Comparison of ENCODE assay signal across 21 cellular contexts in genomic region chr13:20002766-20003165, GRCh38. TPM values are rescaled to one million over a fixed set of nuclear protein-coding genes. Genes with fewer than 3 reads are reported as not detected.
DNase-seq lines count a peak whose midpoint lies in the region; ATAC-seq and TF ChIP-seq lines count a peak whose summit lies in the region.
"Had no signal": no experiment of that assay in that cellular context is flagged by ENCODE, and none has a peak within 500 bp of the region (broad histone marks: within the 10 kb centered on the region; RNA-seq: fewer than 3 reads in every experiment).

No MANE protein-coding gene starts in this region.

- H3K4me3 ChIP-seq in cardiac muscle cell (no peak overlapping the region), right atrium auricular region (no peak overlapping the region), endodermal cell (ENCODE audit: low read length) (peak overlapping the region; percentile 12), transverse colon (no peak overlapping the region)
- H3K4me3 ChIP-seq: dorsolateral prefrontal cortex, mucosa of descending colon, neural progenitor cell had no signal

- H3K4me1 Mint-ChIP-seq in endodermal cell: peaks cover 19% of the 10 kb centered on the region
- H3K4me1 Mint-ChIP-seq: neural progenitor cell had no signal

- no peaks in the 10 kb centered on the region for H3K9me3 ChIP-seq in cardiac muscle cell (ENCODE audit: low read depth)
- no peaks in the 10 kb centered on the region for H3K9me3 ChIP-seq in right atrium auricular region
- H3K9me3 ChIP-seq in endodermal cell (ENCODE audit: control insufficient read depth, low read length): peaks cover 11% of the 10 kb centered on the region
- no peaks in the 10 kb centered on the region for H3K9me3 ChIP-seq in transverse colon
- H3K9me3 ChIP-seq: mucosa of descending colon had no signal

- H3K9ac ChIP-seq in endodermal cell (ENCODE audit: extremely low read depth, low read length, poor library complexity, severe bottlenecking): no peak overlapping the region
- H3K9ac ChIP-seq: neural progenitor cell had no signal

- peaks cover 57% of the 10 kb centered on the region for H3K36me3 Mint-ChIP-seq in endodermal cell (ENCODE audit: low read depth)

- no peak for TF ChIP-seq POLR2A in transverse colon (IDR thresholded peaks at IDR 0.05)

- no peak for DNase-seq in cardiac muscle cell (ENCODE audit: low read depth in 1 of 2, low spot score in 1 of 2)
- no peak for DNase-seq in right atrium auricular region (ENCODE audit: low spot score)
- DNase-seq in SK-N-DZ (ENCODE audit: low spot score): peak; percentile 25
- DNase-seq in endodermal cell: no peak
- no peak for DNase-seq in transverse colon
- DNase-seq: activated CD4-positive, alpha-beta memory T cell treated with anti-CD3 and anti-CD28 coated beads for 36 hours; activated naive CD4-positive, alpha-beta T cell treated with anti-CD3 and anti-CD28 coated beads, Interleukin-2, amount 10 ng/mL, durations not matched to agents 7 days and 5 days; aorta; caudate nucleus; dorsolateral prefrontal cortex; foreskin fibroblast; GF-D8; H7; IMR-90; mucosa of descending colon; NCI-H1436; NCI-H748 treated with DMSO at 0.1 percent for 48 hours; Right ventricle myocardium superior had no signal

- H3K27ac ChIP-seq in cardiac muscle cell (peak overlapping the region; percentile 68), right atrium auricular region (no peak overlapping the region), endodermal cell (ENCODE audit: low read depth, low read length) (no peak overlapping the region), transverse colon (no peak overlapping the region)
- H3K27ac ChIP-seq: neural progenitor cell had no signal

- 82% methylated on average over 3 of the region's 3 CpGs; no CpG with 5 or more reads in 1 of the 2 experiments for WGBS in endodermal cell (ENCODE audit: insufficient coverage in 1 of 2, insufficient read length in 1 of 2), 2 experiments
- 49 to 83% methylated on average over 2 to 3 of the region's 3 CpGs for WGBS in transverse colon (ENCODE audit: low coverage in 1 of 2), 2 donors

- H3K27ac Mint-ChIP-seq in endodermal cell: peak overlapping the region; percentile 30
- H3K27ac Mint-ChIP-seq: activated CD4-positive, alpha-beta memory T cell treated with anti-CD3 and anti-CD28 coated beads for 36 hours; activated naive CD4-positive, alpha-beta T cell treated with anti-CD3 and anti-CD28 coated beads, Interleukin-2, amount 10 ng/mL, durations not matched to agents 7 days and 5 days; neural progenitor cell had no signal

- ATAC-seq in HG03354 (IDR thresholded peaks at IDR 0.05; ENCODE audit: poor library complexity, severe bottlenecking, unreplicated experiment) (no peak), GM19328 (IDR thresholded peaks at IDR 0.05; ENCODE audit: unreplicated experiment) (no peak)
- ATAC-seq: mucosa of descending colon had no signal

- TF ChIP-seq CTCF in cardiac muscle cell (IDR thresholded peaks at IDR 0.05; ENCODE audit: low read depth, low read length) (no peak), right atrium auricular region (IDR thresholded peaks at IDR 0.05) (no peak), endodermal cell (conservative IDR thresholded peaks at IDR 0.05) (no peak), transverse colon (IDR thresholded peaks at IDR 0.05) (no peak)

- intact Hi-C loops in transverse colon (cut with DNase I; ENCODE audit: low total_unique reads): no loop called here

- H3K9me3 Mint-ChIP-seq in endodermal cell: no peaks in the 10 kb centered on the region
- H3K9me3 Mint-ChIP-seq: activated CD4-positive, alpha-beta memory T cell treated with anti-CD3 and anti-CD28 coated beads for 36 hours; activated naive CD4-positive, alpha-beta T cell treated with anti-CD3 and anti-CD28 coated beads, Interleukin-2, amount 10 ng/mL, durations not matched to agents 7 days and 5 days; neural progenitor cell had no signal

- in situ Hi-C loops in transverse colon (cut with MboI; ENCODE audit: low pct_ligation_motif_present in 1 of 4, low pct_unique_long_range_greater_than_20kb in 1 of 4, low sequenced_read_pairs in 3 of 4): no loop called here

- TF ChIP-seq EP300 in transverse colon (IDR thresholded peaks at IDR 0.05; ENCODE audit: low read depth): no peak

- no peaks in the 10 kb centered on the region for H3K27me3 Mint-ChIP-seq in endodermal cell (ENCODE audit: insufficient read depth)
- H3K27me3 Mint-ChIP-seq: activated CD4-positive, alpha-beta memory T cell treated with anti-CD3 and anti-CD28 coated beads for 36 hours; activated naive CD4-positive, alpha-beta T cell treated with anti-CD3 and anti-CD28 coated beads, Interleukin-2, amount 10 ng/mL, durations not matched to agents 7 days and 5 days had no signal

- H3K36me3 ChIP-seq in cardiac muscle cell (peaks cover 27% of the 10 kb centered on the region), right atrium auricular region (peaks cover 38% of the 10 kb centered on the region), endodermal cell (ENCODE audit: control insufficient read depth, insufficient read depth, low read length) (peaks cover 74% of the 10 kb centered on the region), transverse colon (peaks cover 0 to 50% (median 19%) of the 10 kb centered on the region in 4 donors)

- peaks cover 40% of the 10 kb centered on the region for H3K4me1 ChIP-seq in cardiac muscle cell (ENCODE audit: low read depth)
- peaks cover 0 to 18% of the 10 kb centered on the region in 2 donors for H3K4me1 ChIP-seq in right atrium auricular region
- peaks cover 6% of the 10 kb centered on the region for H3K4me1 ChIP-seq in endodermal cell (ENCODE audit: control insufficient read depth, insufficient read depth, low read length)
- peaks cover 0 to 17% (median 6%) of the 10 kb centered on the region in 4 donors for H3K4me1 ChIP-seq in transverse colon

- no peak overlapping the region for H3K4me3 Mint-ChIP-seq in endodermal cell
- H3K4me3 Mint-ChIP-seq: activated CD4-positive, alpha-beta memory T cell treated with anti-CD3 and anti-CD28 coated beads for 36 hours; activated naive CD4-positive, alpha-beta T cell treated with anti-CD3 and anti-CD28 coated beads, Interleukin-2, amount 10 ng/mL, durations not matched to agents 7 days and 5 days; neural progenitor cell had no signal

- H3K27me3 ChIP-seq in cardiac muscle cell (no peaks in the 10 kb centered on the region), right atrium auricular region (no peaks in the 10 kb centered on the region), endodermal cell (ENCODE audit: control insufficient read depth, insufficient read depth, low read length, poor library complexity, severe bottlenecking) (no peaks in the 10 kb centered on the region), transverse colon (no peaks in the 10 kb centered on the region)
- H3K27me3 ChIP-seq: dorsolateral prefrontal cortex, neural progenitor cell had no signal

RNA-seq across cellular contexts. Expression of gene ZMYM2, which starts 44.2 kb away (rescaled TPM):
- total RNA-seq in cardiac muscle cell (53.9 and 82.1 TPM in 2 replicates), right atrium auricular region (10 to 100 TPM; 35.7 to 48.1 TPM), endodermal cell (100 to 1,000 TPM; 200 to 207 TPM), transverse colon (10 to 100 TPM; 33.4 to 91.1 (median 63.6) TPM)
- 42.5 and 59.4 TPM in 2 replicates for polyA plus RNA-seq in cardiac muscle cell
- 45.2 and 48.9 TPM in 2 replicates for polyA plus RNA-seq in SK-N-DZ (2014; cell fraction: cytosol; rRNA removed)
- polyA plus RNA-seq in SK-N-DZ (2014; cell fraction: nucleus; rRNA removed): 51.2 and 57.4 TPM in 2 replicates
- 115 TPM for polyA plus RNA-seq in endodermal cell (2013, experiment 1 of 2)
- polyA plus RNA-seq in endodermal cell (2013, experiment 2 of 2): 108 TPM
